Comparison of ENCODE assay signal across 18 cellular contexts in genomic region chr7:69743436-69743835, GRCh38.
A peak's percentile ranks its signal among the peaks of the same experiment; 100 is the strongest.
DNase-seq lines count a peak whose midpoint lies in the region; ATAC-seq and TF ChIP-seq lines count a peak whose summit lies in the region.
"Had no signal": no experiment of that assay in that cellular context is flagged by ENCODE, and none has a peak within 500 bp of the region (broad histone marks: within the 10 kb centered on the region; RNA-seq: fewer than 3 reads in every experiment).

No MANE protein-coding gene starts in this region.

- no peak overlapping the region for H3K27ac ChIP-seq in SK-N-SH (ENCODE audit: low read depth in 2 of 2, low read length in 1 of 2)
- no peak overlapping the region for H3K27ac ChIP-seq in HEK293 (ENCODE audit: extremely low read depth, low read depth, low read length)
- H3K27ac ChIP-seq in endodermal cell (ENCODE audit: low read depth, low read length): no peak overlapping the region
- no peak overlapping the region for H3K27ac ChIP-seq in foreskin keratinocyte
- H3K27ac ChIP-seq: 22Rv1, A549, C4-2B had no signal

- no peak overlapping the region for H2AFZ ChIP-seq in SK-N-SH (ENCODE audit: low read depth)

- WGBS in SK-N-SH (ENCODE audit: low lambda C conversion rate): 37% methylated on average over 2 of the region's 2 CpGs
- WGBS in endodermal cell (ENCODE audit: insufficient coverage in 1 of 2, insufficient read length in 1 of 2), 2 experiments: 89 to 92% methylated on average over 2 of the region's 2 CpGs

- H3K4me2 ChIP-seq in SK-N-SH: no peak overlapping the region
- H3K4me2 ChIP-seq: A549; BLaER1 treated with 17β-estradiol and CSF1 and Interleukin-3, amounts not matched to agents 10 nM and 100 nM had no signal

- peaks cover 17 to 18% of the 10 kb centered on the region in 2 experiments; a peak in 3 of 4 replicates for H3K4me1 ChIP-seq in SK-N-SH (ENCODE audit: control insufficient read depth in 1 of 2, insufficient read depth in 2 of 2, low read depth in 1 of 2, low read length in 1 of 2)
- peaks cover 28% of the 10 kb centered on the region for H3K4me1 ChIP-seq in HEK293 (ENCODE audit: control insufficient read depth, insufficient read depth, low read length)
- H3K4me1 ChIP-seq in endodermal cell (ENCODE audit: control insufficient read depth, insufficient read depth, low read length): peaks cover 35% of the 10 kb centered on the region
- H3K4me1 ChIP-seq in foreskin keratinocyte: peaks cover 20% of the 10 kb centered on the region

- no peak for TF ChIP-seq RAD21 in SK-N-SH (IDR thresholded peaks at IDR 0.05; ENCODE audit: low read length)

- no peaks in the 10 kb centered on the region for H3K27me3 Mint-ChIP-seq in endodermal cell (ENCODE audit: insufficient read depth)
- peaks cover 1% of the 10 kb centered on the region for H3K27me3 Mint-ChIP-seq in activated T-cell treated with anti-CD3 and anti-CD28 coated beads, Interleukin-2, amount 50 U/mL, for 4 hours (ENCODE audit: low read depth)
- H3K27me3 Mint-ChIP-seq: B cell; CD4-positive, alpha-beta T cell had no signal

- no peaks in the 10 kb centered on the region for H3K36me3 Mint-ChIP-seq in endodermal cell (ENCODE audit: low read depth)
- H3K36me3 Mint-ChIP-seq in activated T-cell treated with anti-CD3 and anti-CD28 coated beads, Interleukin-2, amount 50 U/mL, for 4 hours (ENCODE audit: insufficient read depth): no peaks in the 10 kb centered on the region
- H3K36me3 Mint-ChIP-seq: CD8-positive, alpha-beta T cell had no signal

- ATAC-seq in SK-N-SH treated with all-trans-retinoic acid at 6 μM for 48 hours: no peak
- no peak for ATAC-seq in activated T-cell treated with anti-CD3 and anti-CD28 coated beads, Interleukin-2, amount 50 U/mL, for 4 hours
- no peak for ATAC-seq in foreskin keratinocyte
- ATAC-seq: A549; CD8-positive, alpha-beta T cell had no signal

- TF ChIP-seq CTCF in SK-N-SH (IDR thresholded peaks at IDR 0.05): no peak
- no peak for TF ChIP-seq CTCF in HEK293 (tag by site-specific recombination; IDR thresholded peaks at IDR 0.05)
- TF ChIP-seq CTCF in endodermal cell (conservative IDR thresholded peaks at IDR 0.05): no peak
- TF ChIP-seq CTCF in foreskin keratinocyte (conservative IDR thresholded peaks at IDR 0.05): no peak

- POLR2A ChIA-PET in SK-N-SH (lab: Yijun Ruan, JAX) (interaction anchor here (0.7 kb wide), 2 partner anchors 148 to 290 kb away, joined by 3 to 6 read pairs; no protein-coding TSS in a partner anchor), HEK293 (lab: Yijun Ruan, JAX) (no interaction called here)

- H3K9me3 Mint-ChIP-seq in endodermal cell: no peaks in the 10 kb centered on the region
- no peaks in the 10 kb centered on the region for H3K9me3 Mint-ChIP-seq in activated T-cell treated with anti-CD3 and anti-CD28 coated beads, Interleukin-2, amount 50 U/mL, for 4 hours
- H3K9me3 Mint-ChIP-seq: CD4-positive, alpha-beta T cell; CD8-positive, alpha-beta T cell had no signal

- H3K9me2 ChIP-seq in SK-N-SH: no peaks in the 10 kb centered on the region

- H3K27ac Mint-ChIP-seq in endodermal cell: peak overlapping the region; percentile 3
- H3K27ac Mint-ChIP-seq: B cell; CD4-positive, alpha-beta T cell; CD8-positive, alpha-beta T cell had no signal

- CTCF ChIA-PET in SK-N-SH (lab: Yijun Ruan, JAX) (interaction anchor here (0.9 to 1.8 kb wide), 3 partner anchors 27 to 189 kb away, joined by 3 to 5 read pairs (median 4); no protein-coding TSS in a partner anchor), HEK293 (lab: Yijun Ruan, JAX) (interaction anchor here (0.8 to 0.9 kb wide), 2 partner anchors 124 to 323 kb away, joined by 4 read pairs; no protein-coding TSS in a partner anchor)

- H3K9me3 ChIP-seq in SK-N-SH (no peaks in the 10 kb centered on the region), HEK293 (ENCODE audit: control insufficient read depth, insufficient read depth, low read depth, low read length) (no peaks in the 10 kb centered on the region), endodermal cell (ENCODE audit: control insufficient read depth, low read length) (no peaks in the 10 kb centered on the region)
- H3K9me3 ChIP-seq: A549, Caco-2 had no signal

- H3F3A ChIP-seq in SK-N-SH (replicated peaks; ENCODE audit: insufficient read depth): peaks cover 3% of the 10 kb centered on the region

- DNase-seq in SK-N-SH: no peak
- DNase-seq in endodermal cell: no peak
- no peak for DNase-seq in activated T-cell treated with anti-CD3 and anti-CD28 coated beads, Interleukin-2, amount 50 U/mL, for 4 hours
- no peak for DNase-seq in foreskin keratinocyte
- DNase-seq: AML-193; Caco-2; Calu3; CD4-positive, alpha-beta T cell; CD8-positive, alpha-beta T cell; DMS79 treated with DMSO at 0.1 percent for 48 hours; GF-D8 had no signal

- H4K20me1 ChIP-seq in SK-N-SH (ENCODE audit: insufficient read depth): peaks cover 40% of the 10 kb centered on the region

- H3K4me3 Mint-ChIP-seq in endodermal cell: no peak overlapping the region
- no peak overlapping the region for H3K4me3 Mint-ChIP-seq in activated T-cell treated with anti-CD3 and anti-CD28 coated beads, Interleukin-2, amount 50 U/mL, for 4 hours
- H3K4me3 Mint-ChIP-seq: B cell; CD4-positive, alpha-beta T cell; CD8-positive, alpha-beta T cell had no signal

- H3K4me3 ChIP-seq in SK-N-SH (ENCODE audit: low read depth in 2 of 2, low read length in 1 of 2) (no peak overlapping the region), HEK293 (ENCODE audit: low read depth, low read length) (no peak overlapping the region), endodermal cell (ENCODE audit: low read length) (no peak overlapping the region)
- H3K4me3 ChIP-seq: A549; BLaER1 treated with 17β-estradiol and CSF1 and Interleukin-3, amounts not matched to agents 10 nM and 100 nM had no signal

- H3K9ac ChIP-seq in SK-N-SH (no peak overlapping the region), endodermal cell (ENCODE audit: extremely low read depth, low read length, poor library complexity, severe bottlenecking) (no peak overlapping the region)
- H3K9ac ChIP-seq: BLaER1 treated with 17β-estradiol and CSF1 and Interleukin-3, amounts not matched to agents 10 nM and 100 nM had no signal

- no peaks in the 10 kb centered on the region for H3K36me3 ChIP-seq in SK-N-SH (replicated peaks in 1 of 2; ENCODE audit: control insufficient read depth in 1 of 2, insufficient read depth in 2 of 2, low read length in 1 of 2)
- H3K36me3 ChIP-seq in HEK293 (ENCODE audit: control insufficient read depth in 2 of 2, insufficient read depth in 1 of 2, low read length in 2 of 2): no peaks in the 10 kb centered on the region
- no peaks in the 10 kb centered on the region for H3K36me3 ChIP-seq in endodermal cell (ENCODE audit: control insufficient read depth, insufficient read depth, low read length)

- H3K4me1 Mint-ChIP-seq in endodermal cell: peaks cover 77% of the 10 kb centered on the region
- H3K4me1 Mint-ChIP-seq in activated T-cell treated with anti-CD3 and anti-CD28 coated beads, Interleukin-2, amount 50 U/mL, for 4 hours (ENCODE audit: low read depth): peaks cover 3% of the 10 kb centered on the region

- H3K27me3 ChIP-seq in SK-N-SH (ENCODE audit: insufficient read depth) (no peaks in the 10 kb centered on the region), endodermal cell (ENCODE audit: control insufficient read depth, insufficient read depth, low read length, poor library complexity, severe bottlenecking) (no peaks in the 10 kb centered on the region), foreskin keratinocyte (no peaks in the 10 kb centered on the region)
- H3K27me3 ChIP-seq: BLaER1 treated with 17β-estradiol and CSF1 and Interleukin-3, amounts not matched to agents 10 nM and 100 nM had no signal

- H3K79me2 ChIP-seq in SK-N-SH (ENCODE audit: insufficient read depth): peaks cover 21% of the 10 kb centered on the region

- TF ChIP-seq EP300 in SK-N-SH (IDR thresholded peaks at IDR 0.05; ENCODE audit: borderline replicate concordance in 1 of 2, low read depth in 1 of 2, low read length in 1 of 2): peak in 1 of 2 experiments; percentile 38; a peak in 1 of 4 replicates

TF ChIP-seq in SK-N-SH, 30 proteins besides CTCF, POLR2A, EP300 and RAD21:
- TF ChIP-seq NRF1 (IDR thresholded peaks at IDR 0.05; ENCODE audit: low read depth, low read length) (no peak), GATA2 (CRISPR knock-in tag; IDR thresholded peaks at IDR 0.05) (peak; percentile 39), RCOR1 (IDR thresholded peaks at IDR 0.05; ENCODE audit: low read length) (peak; percentile 57; the same call in 1 of the 2 replicates)
TF ChIP-seq in SK-N-SH: peak in this region for 2.

TF ChIP-seq in HEK293, 187 proteins besides CTCF, POLR2A, EP300 and RAD21 (continues in another document):
- no peak for TF ChIP-seq ZNF76 (tag by site-specific recombination; IDR thresholded peaks at IDR 0.05; ENCODE audit: borderline replicate concordance, low read depth)
- TF ChIP-seq, protein P1, sequence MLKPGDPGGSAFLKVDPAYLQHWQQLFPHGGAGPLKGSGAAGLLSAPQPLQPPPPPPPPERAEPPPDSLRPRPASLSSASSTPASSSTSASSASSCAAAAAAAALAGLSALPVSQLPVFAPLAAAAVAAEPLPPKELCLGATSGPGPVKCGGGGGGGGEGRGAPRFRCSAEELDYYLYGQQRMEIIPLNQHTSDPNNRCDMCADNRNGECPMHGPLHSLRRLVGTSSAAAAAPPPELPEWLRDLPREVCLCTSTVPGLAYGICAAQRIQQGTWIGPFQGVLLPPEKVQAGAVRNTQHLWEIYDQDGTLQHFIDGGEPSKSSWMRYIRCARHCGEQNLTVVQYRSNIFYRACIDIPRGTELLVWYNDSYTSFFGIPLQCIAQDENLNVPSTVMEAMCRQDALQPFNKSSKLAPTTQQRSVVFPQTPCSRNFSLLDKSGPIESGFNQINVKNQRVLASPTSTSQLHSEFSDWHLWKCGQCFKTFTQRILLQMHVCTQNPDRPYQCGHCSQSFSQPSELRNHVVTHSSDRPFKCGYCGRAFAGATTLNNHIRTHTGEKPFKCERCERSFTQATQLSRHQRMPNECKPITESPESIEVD (tag by site-specific recombination; IDR thresholded peaks at IDR 0.05): peak; percentile 51
- TF ChIP-seq FEZF1 (tag by site-specific recombination; IDR thresholded peaks at IDR 0.05): 0 out of 2 replicates have a peak, but pooled peaks have one; percentile 17
- TF ChIP-seq, protein P2, sequence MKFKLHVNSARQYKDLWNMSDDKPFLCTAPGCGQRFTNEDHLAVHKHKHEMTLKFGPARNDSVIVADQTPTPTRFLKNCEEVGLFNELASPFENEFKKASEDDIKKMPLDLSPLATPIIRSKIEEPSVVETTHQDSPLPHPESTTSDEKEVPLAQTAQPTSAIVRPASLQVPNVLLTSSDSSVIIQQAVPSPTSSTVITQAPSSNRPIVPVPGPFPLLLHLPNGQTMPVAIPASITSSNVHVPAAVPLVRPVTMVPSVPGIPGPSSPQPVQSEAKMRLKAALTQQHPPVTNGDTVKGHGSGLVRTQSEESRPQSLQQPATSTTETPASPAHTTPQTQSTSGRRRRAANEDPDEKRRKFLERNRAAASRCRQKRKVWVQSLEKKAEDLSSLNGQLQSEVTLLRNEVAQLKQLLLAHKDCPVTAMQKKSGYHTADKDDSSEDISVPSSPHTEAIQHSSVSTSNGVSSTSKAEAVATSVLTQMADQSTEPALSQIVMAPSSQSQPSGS (tag by site-specific recombination; IDR thresholded peaks at IDR 0.05; ENCODE audit: low read depth): no peak
- no peak for TF ChIP-seq ZNF561 (tag by site-specific recombination; IDR thresholded peaks at IDR 0.05; ENCODE audit: borderline replicate concordance)
- TF ChIP-seq ZNF514 (tag by site-specific recombination; IDR thresholded peaks at IDR 0.05): no peak
- TF ChIP-seq EGR2 (tag by site-specific recombination; IDR thresholded peaks at IDR 0.05; ENCODE audit: low read depth): no peak
